8 cellular contexts compared by ENCODE assay signal in genomic region chr3:195259564-195260285, GRCh38. TPM values are rescaled to one million over a fixed set of nuclear protein-coding genes. Genes with fewer than 3 reads are reported as not detected.
A peak's percentile ranks its signal among the peaks of the same experiment; 100 is the strongest.
DNase-seq lines count a peak whose midpoint lies in the region; ATAC-seq and TF ChIP-seq lines count a peak whose summit lies in the region.

No MANE protein-coding gene starts in this region.

- H3K36me3 ChIP-seq in CD8-positive, alpha-beta T cell (ENCODE audit: insufficient read depth, low read length), result no peaks in the 10 kb centered on the region

- POLR2A ChIA-PET in CD8-positive, alpha-beta T cell (lab: Charles Lee), result interaction anchor here (0.5 to 2.9 kb wide), 6 partner anchors 11 to 588 kb away, joined by 3 to 18 read pairs (median 4); partner anchors contain the start of genes FAM43A, LSG1 and XXYLT1
- POLR2A ChIA-PET in activated CD8-positive, alpha-beta T cell treated with anti-CD3 and anti-CD28 coated beads for 36 hours (lab: Charles Lee), result no interaction called here

- peak; percentile 71 for TF ChIP-seq CTCF in CD8-positive, alpha-beta T cell (IDR thresholded peaks at IDR 0.05)
- peak; percentile 76 for TF ChIP-seq CTCF in activated CD8-positive, alpha-beta T cell treated with anti-CD3 and anti-CD28 coated beads for 36 hours (IDR thresholded peaks at IDR 0.05)

- H3K27ac Mint-ChIP-seq in CD8-positive, alpha-beta T cell, result peak overlapping the region; percentile 87
- H3K27ac Mint-ChIP-seq in activated CD8-positive, alpha-beta T cell treated with anti-CD3 and anti-CD28 coated beads for 36 hours, result peak overlapping the region; percentile 83
- no peak overlapping the region for H3K27ac Mint-ChIP-seq in memory B cell

- H3K4me3 ChIP-seq in CD8-positive, alpha-beta T cell (ENCODE audit: low read depth, low read length), result peak overlapping the region; percentile 74

- H3K4me1 Mint-ChIP-seq in CD8-positive, alpha-beta T cell (ENCODE audit: low read depth), result peaks cover 18% of the 10 kb centered on the region
- H3K4me1 Mint-ChIP-seq in activated CD8-positive, alpha-beta T cell treated with anti-CD3 and anti-CD28 coated beads for 36 hours (ENCODE audit: low read depth), result peaks cover 31% of the 10 kb centered on the region
- H3K4me1 Mint-ChIP-seq in memory B cell, result peaks cover 19% of the 10 kb centered on the region

- no peaks in the 10 kb centered on the region for H3K9me3 Mint-ChIP-seq in CD8-positive, alpha-beta T cell
- no peaks in the 10 kb centered on the region for H3K9me3 Mint-ChIP-seq in activated CD8-positive, alpha-beta T cell treated with anti-CD3 and anti-CD28 coated beads for 36 hours
- H3K9me3 Mint-ChIP-seq in memory B cell, result no peaks in the 10 kb centered on the region

- no peaks in the 10 kb centered on the region for H3K36me3 Mint-ChIP-seq in CD8-positive, alpha-beta T cell
- H3K36me3 Mint-ChIP-seq in activated CD8-positive, alpha-beta T cell treated with anti-CD3 and anti-CD28 coated beads for 36 hours (ENCODE audit: low read depth), result peaks cover 9% of the 10 kb centered on the region
- no peaks in the 10 kb centered on the region for H3K36me3 Mint-ChIP-seq in memory B cell

- H3K27me3 Mint-ChIP-seq in CD8-positive, alpha-beta T cell (ENCODE audit: low read depth), result no peaks in the 10 kb centered on the region
- no peaks in the 10 kb centered on the region for H3K27me3 Mint-ChIP-seq in activated CD8-positive, alpha-beta T cell treated with anti-CD3 and anti-CD28 coated beads for 36 hours
- no peaks in the 10 kb centered on the region for H3K27me3 Mint-ChIP-seq in memory B cell

- CTCF ChIA-PET in CD8-positive, alpha-beta T cell (lab: Charles Lee), result interaction anchor here (1.0 to 7.5 kb wide), 8 partner anchors 153 to 588 kb away, joined by 4 to 56 read pairs (median 12); partner anchors contain the start of gene LSG1
- CTCF ChIA-PET in activated CD8-positive, alpha-beta T cell treated with anti-CD3 and anti-CD28 coated beads for 36 hours (lab: Charles Lee), result interaction anchor here (1.2 to 3.6 kb wide), 9 partner anchors 11 to 588 kb away, joined by 3 to 51 read pairs (median 10); partner anchors contain the start of genes LSG1 and XXYLT1

- H3K4me1 ChIP-seq in CD8-positive, alpha-beta T cell (ENCODE audit: insufficient read depth, low read length), result peaks cover 32% of the 10 kb centered on the region

- H3K27me3 ChIP-seq in CD8-positive, alpha-beta T cell (ENCODE audit: insufficient read depth, low read length), result no peaks in the 10 kb centered on the region

- H3K4me3 Mint-ChIP-seq in CD8-positive, alpha-beta T cell, result peak overlapping the region; percentile 72
- peak overlapping the region; percentile 57 for H3K4me3 Mint-ChIP-seq in activated CD8-positive, alpha-beta T cell treated with anti-CD3 and anti-CD28 coated beads for 36 hours
- H3K4me3 Mint-ChIP-seq in memory B cell, result peak overlapping the region; percentile 78

- H3K9me3 ChIP-seq in CD8-positive, alpha-beta T cell (ENCODE audit: low read length), result no peaks in the 10 kb centered on the region

- peak; percentile 82 to 94 (median 88) for DNase-seq in CD8-positive, alpha-beta T cell
- DNase-seq in NCI-H748 treated with DMSO at 0.1 percent for 48 hours (lab: John Stamatoyannopoulos, UW) (peak; percentile 41), memory B cell (ENCODE audit: low spot score in 2 of 2) (peak; percentile 92 to 94)
- peak; percentile 96 for DNase-seq in activated CD8-positive, alpha-beta T cell treated with anti-CD3 and anti-CD28 coated beads for 36 hours
- peak; percentile 85 for DNase-seq in effector CD4-positive, alpha-beta T cell
- DNase-seq in stimulated activated CD8-positive, alpha-beta memory T cell treated with anti-CD3 and anti-CD28 coated beads, Interleukin-12 subunit alpha, Interleukin-12 subunit beta, amount 100 ng/mL, for 1 hour (ENCODE audit: low read depth), result peak; percentile 73

- peak; percentile 91 for ATAC-seq in CD8-positive, alpha-beta T cell
- ATAC-seq in GM19395 (IDR thresholded peaks at IDR 0.05; ENCODE audit: unreplicated experiment) (peak; percentile 85), HG03521 (IDR thresholded peaks at IDR 0.05; ENCODE audit: unreplicated experiment) (peak; percentile 75), memory B cell (ENCODE audit: low read depth) (peak; percentile 85)
- ATAC-seq in activated CD8-positive, alpha-beta T cell treated with anti-CD3 and anti-CD28 coated beads for 36 hours, result peak; percentile 91

- intact Hi-C loops in CD8-positive, alpha-beta T cell (cut with DNase I, micrococcal nuclease), result loop anchor here (1.0 to 10.0 kb wide), 12 partner anchors 11 to 925 kb away; partner anchors contain the start of gene LSG1 (in 1 of the 2)
- intact Hi-C loops in activated CD8-positive, alpha-beta T cell treated with anti-CD3 and anti-CD28 coated beads for 36 hours (cut with micrococcal nuclease), result loop anchor here (2.0 to 5.0 kb wide), 3 partner anchors 132 to 577 kb away; no protein-coding TSS in a partner anchor

- peak overlapping the region; percentile 60 for H3K27ac ChIP-seq in CD8-positive, alpha-beta T cell (ENCODE audit: low read depth, low read length)

RNA-seq across cellular contexts. Expression of gene XXYLT1, which starts 11.2 kb away (rescaled TPM):
- 1 to 10 TPM; 3.7 to 4.3 TPM for total RNA-seq in CD8-positive, alpha-beta T cell
- 1 to 10 TPM; 8.4 to 9.6 TPM for total RNA-seq in activated CD8-positive, alpha-beta T cell treated with anti-CD3 and anti-CD28 coated beads for 36 hours

Comparison
In these comparisons a context has a peak if more than half of its experiments do, and no peak if none do; other contexts are left out.
1. Peak in every context shown above with its lines: DNase-seq, ATAC-seq, H3K4me3 ChIP-seq and H3K27ac ChIP-seq.
2. DNase-seq: peak in every context shown above with its lines; median percentile 96 in activated CD8-positive, alpha-beta T cell treated with anti-CD3 and anti-CD28 coated beads for 36 hours; 93 in memory B cell; 88 in CD8-positive, alpha-beta T cell; 85 in effector CD4-positive, alpha-beta T cell; 73 in stimulated activated CD8-positive, alpha-beta memory T cell treated with anti-CD3 and anti-CD28 coated beads, Interleukin-12 subunit alpha, Interleukin-12 subunit beta, amount 100 ng/mL, for 1 hour; 41 in NCI-H748 treated with DMSO at 0.1 percent for 48 hours.